Comparison of ENCODE assay signal across 11 cellular contexts in genomic region chr7:29485376-29486190, GRCh38.
DNase-seq lines count a peak whose midpoint lies in the region; ATAC-seq and TF ChIP-seq lines count a peak whose summit lies in the region.
"Had no signal": no experiment of that assay in that cellular context is flagged by ENCODE, and none has a peak within 500 bp of the region (broad histone marks: within the 10 kb centered on the region; RNA-seq: fewer than 3 reads in every experiment).

No MANE protein-coding gene starts in this region.

- CTCF ChIA-PET in HEK293 (lab: Yijun Ruan, JAX): interaction anchor here (0.5 to 0.6 kb wide), 2 partner anchors 10 to 362 kb away, joined by 3 read pairs; no protein-coding TSS in a partner anchor

- peak overlapping the region; percentile 15 for H3K4me2 ChIP-seq in hepatocyte
- H3K4me2 ChIP-seq: PC-9 had no signal

- no peak overlapping the region for H3K4me3 ChIP-seq in HEK293 (ENCODE audit: low read depth, low read length)
- no peak overlapping the region for H3K4me3 ChIP-seq in hepatocyte
- H3K4me3 ChIP-seq: ovary, PC-9 had no signal

- DNase-seq in SHP77 (lab: John Stamatoyannopoulos, UW) (peak; percentile 49 to 56), hepatocyte (ENCODE audit: low spot score) (no peak), sciatic nerve (ENCODE audit: low spot score) (no peak), T-helper 9 cell (no peak), omental fat pad (ENCODE audit: low spot score) (no peak)
- DNase-seq: activated CD8-positive, alpha-beta memory T cell treated with anti-CD3 and anti-CD28 coated beads, Interleukin-2, amount 50 U/mL, for 48 hours; PC-9 had no signal

- no peaks in the 10 kb centered on the region for H4K20me1 ChIP-seq in hepatocyte (ENCODE audit: insufficient read depth, poor library complexity, severe bottlenecking)

- H3K79me2 ChIP-seq in hepatocyte: no peaks in the 10 kb centered on the region

- ATAC-seq in sciatic nerve (peak; percentile 61), HG03159 (IDR thresholded peaks at IDR 0.05; ENCODE audit: unreplicated experiment) (no peak), omental fat pad (ENCODE audit: low FRiP score) (no peak)

- no peak overlapping the region for H2AFZ ChIP-seq in hepatocyte
- H2AFZ ChIP-seq: PC-9 had no signal

- TF ChIP-seq CTCF in HEK293 (tag by site-specific recombination; IDR thresholded peaks at IDR 0.05): no peak
- TF ChIP-seq CTCF in hepatocyte (IDR thresholded peaks at IDR 0.05; ENCODE audit: poor library complexity): no peak
- no peak for TF ChIP-seq CTCF in omental fat pad (IDR thresholded peaks at IDR 0.05)

- H3K4me1 ChIP-seq in HEK293 (ENCODE audit: control insufficient read depth, insufficient read depth, low read length): peaks cover 13% of the 10 kb centered on the region
- peaks cover 43% of the 10 kb centered on the region for H3K4me1 ChIP-seq in hepatocyte (ENCODE audit: insufficient read depth)

- H3K27me3 ChIP-seq in hepatocyte: no peaks in the 10 kb centered on the region
- H3K27me3 ChIP-seq: ovary had no signal

- POLR2A ChIA-PET in HEK293 (lab: Yijun Ruan, JAX): no interaction called here

- H3K9me3 ChIP-seq in HEK293 (ENCODE audit: control insufficient read depth, insufficient read depth, low read depth, low read length): no peaks in the 10 kb centered on the region
- H3K9me3 ChIP-seq in hepatocyte (ENCODE audit: low read depth): no peaks in the 10 kb centered on the region
- H3K9me3 ChIP-seq: ovary, thoracic aorta had no signal

- H3K9me2 ChIP-seq in hepatocyte (replicated peaks; ENCODE audit: insufficient read depth): no peaks in the 10 kb centered on the region

- 54% methylated on average over 11 of the region's 11 CpGs for WGBS in hepatocyte (ENCODE audit: low lambda C conversion rate, missing lambda C conversion rate)

- intact Hi-C loops in sciatic nerve (cut with DNase I): no loop called here

- H3K27ac ChIP-seq in HEK293 (ENCODE audit: extremely low read depth, low read depth, low read length): no peak overlapping the region
- H3K27ac ChIP-seq in hepatocyte: no peak overlapping the region
- H3K27ac ChIP-seq: PC-9 had no signal

- H3K36me3 ChIP-seq in HEK293 (ENCODE audit: control insufficient read depth in 2 of 2, insufficient read depth in 1 of 2, low read length in 2 of 2) (no peaks in the 10 kb centered on the region), hepatocyte (replicated peaks; ENCODE audit: insufficient read depth, low read depth) (no peaks in the 10 kb centered on the region)
- H3K36me3 ChIP-seq: ovary, thoracic aorta had no signal

TF ChIP-seq in HEK293, 187 proteins besides CTCF, POLR2A, EP300 and RAD21:
- peak; percentile 42; the same call in 1 of the 2 replicates for TF ChIP-seq ZBTB20 (tag by site-specific recombination; IDR thresholded peaks at IDR 0.05)
- peak; percentile 39; the same call in 1 of the 2 replicates for TF ChIP-seq PRDM10 (tag by site-specific recombination; IDR thresholded peaks at IDR 0.05)
- no peak for TF ChIP-seq REPIN1 (tag by site-specific recombination; IDR thresholded peaks at IDR 0.05; ENCODE audit: low read depth)

Comparison
In these comparisons a context has a peak if more than half of its experiments do, and no peak if none do; other contexts are left out.
1. DNase-seq: peak in SHP77 (2 of 2); none in hepatocyte (single experiment), sciatic nerve (single experiment), T-helper 9 cell (single experiment) and omental fat pad (single experiment).